In genomic region chr9:93644397-93645088, GRCh38 we compare ENCODE assay signal across 23 cellular contexts.
DNase-seq lines count a peak whose midpoint lies in the region; ATAC-seq and TF ChIP-seq lines count a peak whose summit lies in the region.
"Had no signal": no experiment of that assay in that cellular context is flagged by ENCODE, and none has a peak within 500 bp of the region (broad histone marks: within the 10 kb centered on the region; RNA-seq: fewer than 3 reads in every experiment).

No MANE protein-coding gene starts in this region.

- no peaks in the 10 kb centered on the region for H3K27me3 Mint-ChIP-seq in natural killer cell treated with Interleukin-12 subunit alpha and Interleukin-12 subunit beta and Interleukin-15 and Interleukin-18, amount 100 ng/mL, for 72 hours
- no peaks in the 10 kb centered on the region for H3K27me3 Mint-ChIP-seq in MCF 10A (ENCODE audit: insufficient read depth, unreplicated experiment)
- no peaks in the 10 kb centered on the region for H3K27me3 Mint-ChIP-seq in activated CD8-positive, alpha-beta T cell treated with anti-CD3 and anti-CD28 coated beads for 36 hours
- H3K27me3 Mint-ChIP-seq: CD4-positive, alpha-beta memory T cell had no signal

- TF ChIP-seq CTCF in upper lobe of right lung (IDR thresholded peaks at IDR 0.05), result no peak
- TF ChIP-seq CTCF in MCF 10A (IDR thresholded peaks at IDR 0.05; ENCODE audit: unreplicated experiment), result no peak
- TF ChIP-seq CTCF in activated CD8-positive, alpha-beta T cell treated with anti-CD3 and anti-CD28 coated beads for 36 hours (IDR thresholded peaks at IDR 0.05), result no peak

- BruUV-seq in MCF 10A (replicated peaks; lab: Mats Ljungman, UMichigan), result no TSS peak

- CTCF ChIA-PET in MCF 10A (lab: Yijun Ruan, JAX), result interaction anchor here (0.7 kb wide), 1 partner anchor 78 kb away, joined by 3 read pairs; no protein-coding TSS in a partner anchor
- CTCF ChIA-PET in activated CD8-positive, alpha-beta T cell treated with anti-CD3 and anti-CD28 coated beads for 36 hours (lab: Charles Lee), result no interaction called here

- H3K27ac Mint-ChIP-seq in natural killer cell treated with Interleukin-12 subunit alpha and Interleukin-12 subunit beta and Interleukin-15 and Interleukin-18, amount 100 ng/mL, for 72 hours, result no peak overlapping the region
- H3K27ac Mint-ChIP-seq in MCF 10A (ENCODE audit: low read depth, unreplicated experiment), result no peak overlapping the region
- no peak overlapping the region for H3K27ac Mint-ChIP-seq in activated CD8-positive, alpha-beta T cell treated with anti-CD3 and anti-CD28 coated beads for 36 hours
- H3K27ac Mint-ChIP-seq: T-helper 1 cell treated with Interleukin-12 subunit alpha and Interleukin-12 subunit beta and Interleukin-4 antibody, amounts not matched to agents 30 μg/mL and 1 μg/mL, for 36 hours had no signal

- POLR2A ChIA-PET in MCF 10A (lab: Yijun Ruan, JAX), result no interaction called here
- POLR2A ChIA-PET in activated CD8-positive, alpha-beta T cell treated with anti-CD3 and anti-CD28 coated beads for 36 hours (lab: Charles Lee), result no interaction called here

- peaks cover 54% of the 10 kb centered on the region for H3K36me3 ChIP-seq in upper lobe of right lung

- intact Hi-C loops in Right ventricle myocardium superior (cut with DNase I), result no loop called here
- intact Hi-C loops in left ventricle myocardium superior (cut with micrococcal nuclease), result no loop called here
- intact Hi-C loops in upper lobe of right lung (cut with DNase I), result no loop called here
- intact Hi-C loops in MCF 10A (cut with micrococcal nuclease), result no loop called here
- intact Hi-C loops in activated CD8-positive, alpha-beta T cell treated with anti-CD3 and anti-CD28 coated beads for 36 hours (cut with micrococcal nuclease), result no loop called here

- peaks cover 0 to 8% of the 10 kb centered on the region in 2 donors for H3K4me1 Mint-ChIP-seq in natural killer cell treated with Interleukin-12 subunit alpha and Interleukin-12 subunit beta and Interleukin-15 and Interleukin-18, amount 100 ng/mL, for 72 hours (ENCODE audit: low read depth in 2 of 2)
- no peaks in the 10 kb centered on the region for H3K4me1 Mint-ChIP-seq in MCF 10A (ENCODE audit: insufficient read depth, unreplicated experiment)
- H3K4me1 Mint-ChIP-seq in activated CD8-positive, alpha-beta T cell treated with anti-CD3 and anti-CD28 coated beads for 36 hours (ENCODE audit: low read depth), result no peaks in the 10 kb centered on the region

- H3K27me3 ChIP-seq in upper lobe of right lung, result no peaks in the 10 kb centered on the region
- H3K27me3 ChIP-seq: ascending aorta, left lung, right lobe of liver had no signal

- no peaks in the 10 kb centered on the region for H3K9me3 Mint-ChIP-seq in natural killer cell treated with Interleukin-12 subunit alpha and Interleukin-12 subunit beta and Interleukin-15 and Interleukin-18, amount 100 ng/mL, for 72 hours
- no peaks in the 10 kb centered on the region for H3K9me3 Mint-ChIP-seq in MCF 10A (ENCODE audit: unreplicated experiment)
- no peaks in the 10 kb centered on the region for H3K9me3 Mint-ChIP-seq in activated CD8-positive, alpha-beta T cell treated with anti-CD3 and anti-CD28 coated beads for 36 hours
- H3K9me3 Mint-ChIP-seq: CD4-positive, alpha-beta memory T cell; T-helper 1 cell treated with Interleukin-12 subunit alpha and Interleukin-12 subunit beta and Interleukin-4 antibody, amounts not matched to agents 30 μg/mL and 1 μg/mL, for 36 hours had no signal

- H3K4me3 Mint-ChIP-seq in natural killer cell treated with Interleukin-12 subunit alpha and Interleukin-12 subunit beta and Interleukin-15 and Interleukin-18, amount 100 ng/mL, for 72 hours, result no peak overlapping the region
- H3K4me3 Mint-ChIP-seq in MCF 10A (ENCODE audit: unreplicated experiment), result no peak overlapping the region
- no peak overlapping the region for H3K4me3 Mint-ChIP-seq in activated CD8-positive, alpha-beta T cell treated with anti-CD3 and anti-CD28 coated beads for 36 hours
- H3K4me3 Mint-ChIP-seq: CD4-positive, alpha-beta memory T cell; T-helper 1 cell treated with Interleukin-12 subunit alpha and Interleukin-12 subunit beta and Interleukin-4 antibody, amounts not matched to agents 30 μg/mL and 1 μg/mL, for 36 hours had no signal

- ATAC-seq in Right ventricle myocardium superior (ENCODE audit: poor library complexity) (no peak), left ventricle myocardium superior (no peak), upper lobe of right lung (peak; percentile 5)
- peak in 1 of 2 donors; percentile 38 for ATAC-seq in natural killer cell treated with Interleukin-12 subunit alpha and Interleukin-12 subunit beta and Interleukin-15 and Interleukin-18, amount 100 ng/mL, for 72 hours
- no peak for ATAC-seq in activated CD8-positive, alpha-beta T cell treated with anti-CD3 and anti-CD28 coated beads for 36 hours
- ATAC-seq: left lung, mucosa of descending colon had no signal

- no peaks in the 10 kb centered on the region for H3K9me3 ChIP-seq in upper lobe of right lung
- H3K9me3 ChIP-seq: left lung, mucosa of descending colon, right lobe of liver had no signal

- no peak overlapping the region for H3K27ac ChIP-seq in upper lobe of right lung
- H3K27ac ChIP-seq: ascending aorta, left lung, right lobe of liver had no signal

- H3K4me3 ChIP-seq in upper lobe of right lung, result no peak overlapping the region
- H3K4me3 ChIP-seq: ascending aorta, left lung, mucosa of descending colon, right lobe of liver had no signal

- peaks cover 10% of the 10 kb centered on the region for H3K36me3 Mint-ChIP-seq in natural killer cell treated with Interleukin-12 subunit alpha and Interleukin-12 subunit beta and Interleukin-15 and Interleukin-18, amount 100 ng/mL, for 72 hours
- peaks cover 24% of the 10 kb centered on the region for H3K36me3 Mint-ChIP-seq in MCF 10A (ENCODE audit: insufficient read depth, unreplicated experiment)
- peaks cover 13% of the 10 kb centered on the region for H3K36me3 Mint-ChIP-seq in activated CD8-positive, alpha-beta T cell treated with anti-CD3 and anti-CD28 coated beads for 36 hours (ENCODE audit: low read depth)

- peak; percentile 15 for DNase-seq in Right ventricle myocardium superior
- DNase-seq in left ventricle myocardium superior, result no peak
- peak; percentile 35 for DNase-seq in activated CD8-positive, alpha-beta memory T cell treated with anti-CD3 and anti-CD28 coated beads, Interleukin-2, amount 50 U/mL, for 48 hours
- DNase-seq in natural killer cell treated with Interleukin-12 subunit alpha and Interleukin-12 subunit beta and Interleukin-15 and Interleukin-18, amount 100 ng/mL, for 72 hours (ENCODE audit: low spot score), result peak; percentile 35
- peak; percentile 37 for DNase-seq in upper lobe of right lung
- no peak for DNase-seq in MCF 10A (ENCODE audit: unreplicated experiment)
- no peak for DNase-seq in cortex of kidney (lab: John Stamatoyannopoulos, UW)
- DNase-seq in activated CD8-positive, alpha-beta T cell treated with anti-CD3 and anti-CD28 coated beads for 36 hours, result no peak
- DNase-seq: activated CD4-positive, alpha-beta T cell treated with anti-CD3 and anti-CD28 coated beads, Interleukin-2, amount 50 U/mL, for 48 hours; activated effector memory CD4-positive, alpha-beta T cell treated with Interleukin-2 at 50 U/mL for 16 hours; CD4-positive, alpha-beta memory T cell; cerebellar nuclear complex; GF-D8; H7; NCI-H1417; NCI-H526 treated with DMSO at 0.1 percent for 48 hours; nucleus accumbens; stimulated activated CD4-positive, alpha-beta T cell treated with anti-CD3 and anti-CD28 coated beads, Interleukin-4, amount 100 ng/mL, for 1 hour had no signal

- no peaks in the 10 kb centered on the region for H3K4me1 ChIP-seq in upper lobe of right lung
- H3K4me1 ChIP-seq: ascending aorta, left lung, right lobe of liver had no signal

Comparison
In these comparisons a context has a peak if more than half of its experiments do, and no peak if none do; other contexts are left out.
1. DNase-seq: peak in Right ventricle myocardium superior (single experiment), activated CD8-positive, alpha-beta memory T cell treated with anti-CD3 and anti-CD28 coated beads, Interleukin-2, amount 50 U/mL, for 48 hours (single experiment), natural killer cell treated with Interleukin-12 subunit alpha and Interleukin-12 subunit beta and Interleukin-15 and Interleukin-18, amount 100 ng/mL, for 72 hours (single experiment) and upper lobe of right lung (single experiment); none in left ventricle myocardium superior (single experiment), MCF 10A (single experiment), cortex of kidney (single experiment) and activated CD8-positive, alpha-beta T cell treated with anti-CD3 and anti-CD28 coated beads for 36 hours (single experiment).